Comparison of ENCODE assay signal across 14 cellular contexts in the genomic region with DNA sequence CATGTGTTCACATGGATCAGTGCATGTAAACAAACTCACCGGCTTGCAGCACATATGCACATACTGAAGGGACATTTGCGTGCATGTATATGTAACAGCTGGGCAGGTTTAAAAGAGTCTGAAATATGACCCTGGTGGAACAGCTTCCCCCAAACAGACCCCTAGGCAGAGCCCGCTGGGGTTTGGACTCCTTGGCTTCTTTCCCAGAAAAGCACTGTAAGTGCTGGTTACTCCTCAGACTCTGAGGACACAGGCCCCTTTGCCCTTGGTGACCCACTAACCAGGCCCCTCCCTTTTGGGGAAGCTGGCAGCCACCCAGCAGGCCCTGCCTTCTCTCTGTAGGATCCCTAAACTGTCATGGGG.
DNase-seq lines count a peak whose midpoint lies in the region; ATAC-seq and TF ChIP-seq lines count a peak whose summit lies in the region.
"Had no signal": no experiment of that assay in that cellular context is flagged by ENCODE, and none has a peak within 500 bp of the region (broad histone marks: within the 10 kb centered on the region; RNA-seq: fewer than 3 reads in every experiment).

No MANE protein-coding gene starts in this region.

- DNase-seq in DMS 273 treated with DMSO at 0.1 percent for 48 hours (lab: John Stamatoyannopoulos, UW): peak; percentile 95
- DNase-seq in NCI-H1436 (lab: John Stamatoyannopoulos, UW): peak; percentile 58
- no peak for DNase-seq in RWPE1 (ENCODE audit: low spot score)
- DNase-seq in left ventricle myocardium superior: peak; percentile 67
- no peak for DNase-seq in activated CD8-positive, alpha-beta memory T cell treated with anti-CD3 and anti-CD28 coated beads, Interleukin-2, amount 50 U/mL, for 4 hours
- no peak for DNase-seq in Calu3
- DNase-seq in G401 (ENCODE audit: low spot score): no peak
- DNase-seq in hippocampal formation (lab: John Stamatoyannopoulos, UW): no peak
- DNase-seq: activated CD4-positive, alpha-beta T cell treated with anti-CD3 and anti-CD28 coated beads for 36 hours; activated gamma-delta T cell; cortex of kidney; testis had no signal

- H3K36me3 Mint-ChIP-seq in Calu3 (ENCODE audit: insufficient read depth, unreplicated experiment): no peaks in the 10 kb centered on the region

- BruUV-seq in Calu3 (replicated peaks; lab: Mats Ljungman, UMichigan): no TSS peak

- H3K9me3 Mint-ChIP-seq in Calu3 (ENCODE audit: low read depth, unreplicated experiment): no peaks in the 10 kb centered on the region

- H3K27ac ChIP-seq in RWPE1: peak overlapping the region; percentile 41
- H3K27ac ChIP-seq: psoas muscle, testis had no signal

- in situ Hi-C loops in G401 (cut with HindIII; ENCODE audit: low sequenced_read_pairs): no loop called here

- POLR2A ChIA-PET in RWPE1 (lab: Yijun Ruan, JAX; ENCODE audit: low non-redundant PET): no interaction called here

- no peak overlapping the region for H3K4me3 Mint-ChIP-seq in Calu3 (ENCODE audit: low read depth, unreplicated experiment)
- H3K4me3 Mint-ChIP-seq: activated CD4-positive, alpha-beta T cell treated with anti-CD3 and anti-CD28 coated beads for 36 hours; B cell had no signal

- TF ChIP-seq CTCF in RWPE1 (conservative IDR thresholded peaks at IDR 0.05; ENCODE audit: low read depth) (no peak), Calu3 (IDR thresholded peaks at IDR 0.05; ENCODE audit: unreplicated experiment) (no peak)

- CTCF ChIA-PET in RWPE1 (lab: Yijun Ruan, JAX): interaction anchor here (1.3 kb wide), 1 partner anchor 8 kb away, joined by 3 read pairs; no protein-coding TSS in a partner anchor
- CTCF ChIA-PET in Calu3 (lab: Charles Lee): no interaction called here

- H3K4me1 Mint-ChIP-seq in Calu3 (ENCODE audit: low read depth, unreplicated experiment): no peaks in the 10 kb centered on the region
- H3K4me1 Mint-ChIP-seq: activated CD4-positive, alpha-beta T cell treated with anti-CD3 and anti-CD28 coated beads for 36 hours had no signal

- peaks cover 27% of the 10 kb centered on the region for H3K27me3 Mint-ChIP-seq in Calu3 (ENCODE audit: unreplicated experiment)
- H3K27me3 Mint-ChIP-seq: activated CD4-positive, alpha-beta T cell treated with anti-CD3 and anti-CD28 coated beads for 36 hours had no signal

- ATAC-seq in left ventricle myocardium superior: peak; percentile 21
- ATAC-seq: activated CD4-positive, alpha-beta T cell treated with anti-CD3 and anti-CD28 coated beads for 36 hours had no signal

- no peak overlapping the region for H3K27ac Mint-ChIP-seq in Calu3 (ENCODE audit: unreplicated experiment)
- H3K27ac Mint-ChIP-seq: activated CD4-positive, alpha-beta T cell treated with anti-CD3 and anti-CD28 coated beads for 36 hours; B cell had no signal

- intact Hi-C loops in left ventricle myocardium superior (cut with micrococcal nuclease): no loop called here
- intact Hi-C loops in Calu3 (cut with micrococcal nuclease; ENCODE audit: unreplicated experiment): no loop called here

Comparison
In these comparisons a context has a peak if more than half of its experiments do, and no peak if none do; other contexts are left out.
1. DNase-seq: peak in DMS 273 treated with DMSO at 0.1 percent for 48 hours (single experiment), NCI-H1436 (single experiment) and left ventricle myocardium superior (single experiment); none in RWPE1 (single experiment), activated CD8-positive, alpha-beta memory T cell treated with anti-CD3 and anti-CD28 coated beads, Interleukin-2, amount 50 U/mL, for 4 hours (single experiment), Calu3 (single experiment), G401 (single experiment) and hippocampal formation (0 of 2).